Comparison of ENCODE assay signal across 10 cellular contexts in genomic region chr2:227783404-227784138, GRCh38. TPM values are rescaled to one million over a fixed set of nuclear protein-coding genes. Genes with fewer than 3 reads are reported as not detected.
A peak's percentile ranks its signal among the peaks of the same experiment; 100 is the strongest.
DNase-seq lines count a peak whose midpoint lies in the region; ATAC-seq, FAIRE-seq and TF ChIP-seq lines count a peak whose summit lies in the region.
"Had no signal": no experiment of that assay in that cellular context is flagged by ENCODE, and none has a peak within 500 bp of the region (broad histone marks: within the 10 kb centered on the region; RNA-seq: fewer than 3 reads in every experiment).

No MANE protein-coding gene starts in this region.

- H3K9ac ChIP-seq in kidney (ENCODE audit: low read length in 2 of 2), result no peak overlapping the region

- H3K4me1 Mint-ChIP-seq in naive thymus-derived CD4-positive, alpha-beta T cell, result peaks cover 0 to 14% (median 3%) of the 10 kb centered on the region in 7 donors

- no peaks in the 10 kb centered on the region for H3K4me1 ChIP-seq in naive thymus-derived CD4-positive, alpha-beta T cell (ENCODE audit: control insufficient read depth in 2 of 2, insufficient read depth in 2 of 2, low read length in 2 of 2)
- H3K4me1 ChIP-seq in foreskin keratinocyte (peaks cover 4% of the 10 kb centered on the region), kidney (ENCODE audit: control insufficient read depth in 1 of 2, insufficient read depth in 1 of 2, low read depth in 1 of 2, low read length in 2 of 2) (peaks cover 0 to 5% of the 10 kb centered on the region in 2 donors)

- H3K4me3 ChIP-seq in naive thymus-derived CD4-positive, alpha-beta T cell (ENCODE audit: low read length), result no peak overlapping the region
- no peak overlapping the region for H3K4me3 ChIP-seq in kidney (ENCODE audit: low read length in 2 of 2)

- peak overlapping the region in 6 of 9 donors; percentile 7 to 81 (median 48) for H3K27ac Mint-ChIP-seq in naive thymus-derived CD4-positive, alpha-beta T cell

- H3K9me3 Mint-ChIP-seq in naive thymus-derived CD4-positive, alpha-beta T cell, result peaks cover 0 to 3% (median 0%) of the 10 kb centered on the region in 11 donors

- H3K36me3 Mint-ChIP-seq in naive thymus-derived CD4-positive, alpha-beta T cell, result no peaks in the 10 kb centered on the region

- POLR2A ChIA-PET in naive thymus-derived CD4-positive, alpha-beta T cell (lab: Charles Lee), result no interaction called here

- no peak overlapping the region for H3K27ac ChIP-seq in naive thymus-derived CD4-positive, alpha-beta T cell (ENCODE audit: low read depth, low read length)
- H3K27ac ChIP-seq in foreskin keratinocyte, result no peak overlapping the region
- no peak overlapping the region for H3K27ac ChIP-seq in kidney (ENCODE audit: low read depth in 2 of 2, low read length in 2 of 2)

- no peaks in the 10 kb centered on the region for H3K9me3 ChIP-seq in naive thymus-derived CD4-positive, alpha-beta T cell (ENCODE audit: control insufficient read depth in 2 of 3, low read length in 3 of 3)
- H3K9me3 ChIP-seq in kidney (ENCODE audit: control insufficient read depth in 1 of 2, low read length in 2 of 2), result no peaks in the 10 kb centered on the region

- TF ChIP-seq CTCF in foreskin keratinocyte (conservative IDR thresholded peaks at IDR 0.05) (no peak), kidney (IDR thresholded peaks at IDR 0.05; ENCODE audit: borderline replicate concordance, extremely low read depth, insufficient read depth) (no peak)

- CTCF ChIA-PET in naive thymus-derived CD4-positive, alpha-beta T cell (lab: Charles Lee), result no interaction called here

- FAIRE-seq in kidney (lab: Jason Lieb, UNC), result no peak

- ATAC-seq in GM18870 (IDR thresholded peaks at IDR 0.05; ENCODE audit: unreplicated experiment) (peak; percentile 98), HG02571 (IDR thresholded peaks at IDR 0.05; ENCODE audit: unreplicated experiment) (peak; percentile 99), foreskin keratinocyte (no peak)
- ATAC-seq in naive thymus-derived CD4-positive, alpha-beta T cell, result peak; percentile 69

- intact Hi-C loops in naive thymus-derived CD4-positive, alpha-beta T cell (cut with micrococcal nuclease), result loop anchor here in 1 of 2 donors (1.0 kb wide), 1 partner anchor 22 kb away; no protein-coding TSS in a partner anchor
- intact Hi-C loops in kidney (cut with DNase I), result no loop called here

- no peaks in the 10 kb centered on the region for H3K36me3 ChIP-seq in naive thymus-derived CD4-positive, alpha-beta T cell (ENCODE audit: control insufficient read depth in 2 of 3, insufficient read depth in 3 of 3, low read length in 3 of 3)
- no peaks in the 10 kb centered on the region for H3K36me3 ChIP-seq in kidney (ENCODE audit: control insufficient read depth in 1 of 2, insufficient read depth in 2 of 2, low read length in 2 of 2)

- peak overlapping the region; percentile 53 to 84 (median 72) for H3K4me3 Mint-ChIP-seq in naive thymus-derived CD4-positive, alpha-beta T cell

- DNase-seq in NOMO-1 (lab: John Stamatoyannopoulos, UW; ENCODE audit: unreplicated experiment in 2 of 2) (peak; percentile 46 to 85), foreskin keratinocyte (no peak), dermis blood vessel endothelial cell (no peak), kidney (no peak), mesenteric fat pad (ENCODE audit: low spot score) (no peak)
- peak in 2 of 9 donors; percentile 8 to 13 for DNase-seq in naive thymus-derived CD4-positive, alpha-beta T cell

- H3K27me3 ChIP-seq in naive thymus-derived CD4-positive, alpha-beta T cell (ENCODE audit: control insufficient read depth in 2 of 2, insufficient read depth in 2 of 2, low read length in 2 of 2), result no peaks in the 10 kb centered on the region
- no peaks in the 10 kb centered on the region for H3K27me3 ChIP-seq in foreskin keratinocyte

- H3K27me3 Mint-ChIP-seq in naive thymus-derived CD4-positive, alpha-beta T cell, result peaks cover 0 to 27% (median 6%) of the 10 kb centered on the region in 5 donors

RNA-seq across cellular contexts. Expression of gene CCL20, which starts 30.1 kb away (rescaled TPM):
- 1 to 10 TPM in 2 of 5 experiments, under 1 TPM in 1, not detected in 2; 0.36 to 1.9 (median 1.4) TPM for total RNA-seq in naive thymus-derived CD4-positive, alpha-beta T cell
- not detected for polyA plus RNA-seq in naive thymus-derived CD4-positive, alpha-beta T cell
- total RNA-seq in foreskin keratinocyte (0.58 and 0.81 TPM in 2 replicates), dermis blood vessel endothelial cell (0.65 and 1.0 TPM in 2 replicates), kidney (2.7 TPM), mesenteric fat pad (2.1 TPM)
- polyA plus RNA-seq in foreskin keratinocyte (0.60 and 0.70 TPM in 2 replicates), kidney (ENCODE audit: insufficient read depth, low read depth, low replicate concordance) (2.5 TPM)
- total RNA-seq: urinary bladder had no signal

RNA-seq across cellular contexts. Expression of gene SCYGR8, which starts 37.9 kb away (rescaled TPM):
- not detected for total RNA-seq in naive thymus-derived CD4-positive, alpha-beta T cell
- not detected for polyA plus RNA-seq in naive thymus-derived CD4-positive, alpha-beta T cell
- total RNA-seq in foreskin keratinocyte (not detected in 2 replicates), dermis blood vessel endothelial cell (not detected in 2 replicates), kidney (not detected), mesenteric fat pad (not detected)
- polyA plus RNA-seq in foreskin keratinocyte (not detected in 2 replicates), kidney (ENCODE audit: insufficient read depth, low read depth, low replicate concordance) (not detected)
- total RNA-seq: LHCN-M2, urinary bladder had no signal
- polyA plus RNA-seq: urinary bladder had no signal

RNA-seq across cellular contexts. Expression of gene SCYGR7, which starts 55.4 kb away (rescaled TPM):
- total RNA-seq in naive thymus-derived CD4-positive, alpha-beta T cell, result not detected
- not detected for polyA plus RNA-seq in naive thymus-derived CD4-positive, alpha-beta T cell
- total RNA-seq in foreskin keratinocyte (not detected in 2 replicates), dermis blood vessel endothelial cell (not detected in 2 replicates), kidney (not detected), mesenteric fat pad (not detected)
- polyA plus RNA-seq in foreskin keratinocyte (not detected in 2 replicates), kidney (ENCODE audit: insufficient read depth, low read depth, low replicate concordance) (not detected)
- total RNA-seq: LHCN-M2, urinary bladder had no signal
- polyA plus RNA-seq: urinary bladder had no signal

RNA-seq across cellular contexts. Expression of gene SCYGR6, which starts 59.0 kb away (rescaled TPM):
- not detected for total RNA-seq in naive thymus-derived CD4-positive, alpha-beta T cell
- not detected for polyA plus RNA-seq in naive thymus-derived CD4-positive, alpha-beta T cell
- total RNA-seq in foreskin keratinocyte, result not detected in 2 replicates
- not detected in 2 replicates for polyA plus RNA-seq in foreskin keratinocyte
- not detected in 2 replicates for total RNA-seq in dermis blood vessel endothelial cell
- not detected for total RNA-seq in kidney
- polyA plus RNA-seq in kidney (ENCODE audit: insufficient read depth, low read depth, low replicate concordance), result not detected
- not detected for total RNA-seq in mesenteric fat pad
- total RNA-seq: LHCN-M2, urinary bladder had no signal
- polyA plus RNA-seq: urinary bladder had no signal

Comparison
In these comparisons a context has a peak if more than half of its experiments do, and no peak if none do; other contexts are left out.
1. DNase-seq: peak in NOMO-1 (2 of 2); none in foreskin keratinocyte (0 of 2), dermis blood vessel endothelial cell (single experiment), kidney (single experiment) and mesenteric fat pad (single experiment).